Comparison of ENCODE assay signal across 8 cellular contexts in genomic region chr18:35376742-35377695, GRCh38. TPM values are rescaled to one million over a fixed set of nuclear protein-coding genes. Genes with fewer than 3 reads are reported as not detected.
DNase-seq lines count a peak whose midpoint lies in the region; ATAC-seq and TF ChIP-seq lines count a peak whose summit lies in the region.

Gene ZNF396, minus strand, starts transcription at chr18:35377337. Its CDS starts 3,045 bp downstream, at chr18:35374292.

- no peak for TF ChIP-seq CTCF in GM10248 (IDR thresholded peaks at IDR 0.05; ENCODE audit: control extremely low read depth, extremely low read depth, low read depth, missing control alignments)

- peak within 1 kb of the TSS; percentile 67 for H3K4me3 ChIP-seq in iPS DF 6.9 (ENCODE audit: low read length)

- H3K27ac ChIP-seq in iPS DF 6.9 (ENCODE audit: low read length): no peak within 1 kb of the TSS

- no CpG with 5 or more reads among the region's 78 CpGs for WGBS in iPS DF 6.9 (ENCODE audit: insufficient coverage, insufficient read length)

- POLR2A ChIA-PET in GM10248 (lab: Yijun Ruan, JAX): no interaction called here

- intact Hi-C loops in sciatic nerve (cut with DNase I): no loop called here

- CTCF ChIA-PET in GM10248 (lab: Yijun Ruan, JAX): no interaction called here

- peak; percentile 82 for DNase-seq in GM10248 (ENCODE audit: extremely low spot score)
- DNase-seq in NCI-H1092 treated with DMSO at 0.1 percent for 48 hours (lab: John Stamatoyannopoulos, UW): peak; percentile 70
- DNase-seq in T-helper 9 cell: peak; percentile 56
- peak; percentile 83 for DNase-seq in astrocyte of the hippocampus (ENCODE audit: low read depth, low spot score)
- no peak for DNase-seq in iPS DF 6.9 (ENCODE audit: low read depth, low spot score)
- peak; percentile 90 for DNase-seq in sciatic nerve (ENCODE audit: low spot score)
- DNase-seq in cerebellar nuclear complex (lab: John Stamatoyannopoulos, UW): no peak

- no peaks in the 10 kb centered on the region for H3K27me3 ChIP-seq in iPS DF 6.9 (ENCODE audit: control insufficient read depth, insufficient read depth, low read length)

- ATAC-seq in HG02588 (IDR thresholded peaks at IDR 0.05; ENCODE audit: unreplicated experiment) (peak; percentile 87), sciatic nerve (peak; percentile 95)

- no peaks in the 10 kb centered on the region for H3K9me3 ChIP-seq in iPS DF 6.9 (ENCODE audit: control insufficient read depth, insufficient read depth, low read length)

- H3K4me1 ChIP-seq in iPS DF 6.9 (ENCODE audit: control insufficient read depth, insufficient read depth, low read length): no peaks in the 10 kb centered on the region

- no peaks in the 10 kb centered on the region for H3K36me3 ChIP-seq in iPS DF 6.9 (ENCODE audit: control insufficient read depth, insufficient read depth, low read length)

RNA-seq across cellular contexts. Expression of gene ZNF396, which starts in this region (rescaled TPM):
- 4.1 TPM for total RNA-seq in sciatic nerve

Comparison
In these comparisons a context has a peak if more than half of its experiments do, and no peak if none do; other contexts are left out.
1. DNase-seq: peak in GM10248 (single experiment), NCI-H1092 treated with DMSO at 0.1 percent for 48 hours (single experiment), T-helper 9 cell (single experiment), astrocyte of the hippocampus (single experiment) and sciatic nerve (single experiment); none in iPS DF 6.9 (single experiment) and cerebellar nuclear complex (0 of 2).